ENCODE assay signal across 10 cellular contexts in the genomic region with DNA sequence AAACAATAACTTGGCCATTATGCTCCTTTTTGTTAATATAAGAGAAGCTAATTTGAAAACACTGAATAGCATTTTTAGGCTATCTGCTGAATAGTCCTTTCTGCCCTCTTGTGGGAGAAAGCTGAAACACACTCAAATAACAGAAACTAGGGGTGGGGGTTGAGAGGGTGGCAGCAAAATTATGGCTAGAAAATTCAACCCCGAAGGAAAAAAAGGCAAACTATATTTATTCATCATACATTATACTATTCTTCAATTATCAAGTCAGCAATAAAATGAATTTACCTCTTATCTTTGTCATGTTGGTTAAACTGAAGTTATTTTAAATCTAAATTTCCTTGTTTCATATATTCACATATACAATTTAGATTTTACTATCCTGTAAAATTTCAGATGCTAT.
A peak's percentile ranks its signal among the peaks of the same experiment; 100 is the strongest.
DNase-seq lines count a peak whose midpoint lies in the region; ATAC-seq, FAIRE-seq and TF ChIP-seq lines count a peak whose summit lies in the region.
"Had no signal": no experiment of that assay in that cellular context is flagged by ENCODE, and none has a peak within 500 bp of the region (broad histone marks: within the 10 kb centered on the region; RNA-seq: fewer than 3 reads in every experiment).

No MANE protein-coding gene starts in this region.

- H3K27me3 Mint-ChIP-seq in Caco-2 (ENCODE audit: insufficient read depth, unreplicated experiment) = no peaks in the 10 kb centered on the region
- no peaks in the 10 kb centered on the region for H3K27me3 Mint-ChIP-seq in activated T-cell treated with anti-CD3 and anti-CD28 coated beads, Interleukin-2, amount 50 U/mL, for 24 hours
- H3K27me3 Mint-ChIP-seq: naive thymus-derived CD8-positive, alpha-beta T cell had no signal

- no TSS peak for BruUV-seq in Caco-2 (replicated peaks; lab: Mats Ljungman, UMichigan)

- CTCF ChIA-PET in Caco-2 (lab: Charles Lee) = interaction anchor here (1.1 to 1.3 kb wide), 2 partner anchors 10 to 83 kb away, joined by 4 to 15 read pairs; no protein-coding TSS in a partner anchor

- POLR2A ChIA-PET in Caco-2 (lab: Charles Lee) = no interaction called here

- no peaks in the 10 kb centered on the region for H3K4me1 Mint-ChIP-seq in Caco-2 (ENCODE audit: low read depth, unreplicated experiment)
- peaks cover 5% of the 10 kb centered on the region for H3K4me1 Mint-ChIP-seq in activated T-cell treated with anti-CD3 and anti-CD28 coated beads, Interleukin-2, amount 50 U/mL, for 24 hours (ENCODE audit: low read depth)
- peaks cover 14% of the 10 kb centered on the region for H3K4me1 Mint-ChIP-seq in stimulated activated effector memory CD8-positive, alpha-beta T cell treated with anti-CD3 and anti-CD28 coated beads, Interleukin-12 subunit alpha, Interleukin-12 subunit beta, amount 100 ng/mL, for 72 hours

- H3K36me3 ChIP-seq in Caco-2 (ENCODE audit: control insufficient read depth, insufficient read depth, low read length) = no peaks in the 10 kb centered on the region

- H3K36me3 Mint-ChIP-seq in Caco-2 (ENCODE audit: insufficient read depth, unreplicated experiment) = peaks cover 9% of the 10 kb centered on the region
- peaks cover 10% of the 10 kb centered on the region for H3K36me3 Mint-ChIP-seq in activated T-cell treated with anti-CD3 and anti-CD28 coated beads, Interleukin-2, amount 50 U/mL, for 24 hours (ENCODE audit: low read depth)
- H3K36me3 Mint-ChIP-seq in stimulated activated effector memory CD8-positive, alpha-beta T cell treated with anti-CD3 and anti-CD28 coated beads, Interleukin-12 subunit alpha, Interleukin-12 subunit beta, amount 100 ng/mL, for 72 hours = no peaks in the 10 kb centered on the region

- intact Hi-C loops in Caco-2 (cut with micrococcal nuclease; ENCODE audit: unreplicated experiment) = loop anchor here (1.0 kb wide), 1 partner anchor 84 kb away; no protein-coding TSS in a partner anchor

- peak; percentile 79 for FAIRE-seq in H54 (lab: Jason Lieb, UNC)
- FAIRE-seq in islet of Langerhans (lab: Jason Lieb, UNC) = peak; percentile 94
- no peak for FAIRE-seq in urothelium cell line (lab: Jason Lieb, UNC)

- TF ChIP-seq POLR2A in H54 (IDR thresholded peaks at IDR 0.05; ENCODE audit: low read depth, low read length) = no peak

- peak; percentile 51 to 70 for TF ChIP-seq CTCF in Caco-2 (IDR thresholded peaks at IDR 0.05; ENCODE audit: insufficient read depth in 1 of 2, low read depth in 1 of 2, low read length in 1 of 2, severe bottlenecking in 1 of 2, unreplicated experiment in 1 of 2)

- DNase-seq in Caco-2 = peak in 1 of 2 experiments; percentile 47
- peak; percentile 8 for DNase-seq in H54 (ENCODE audit: insufficient read length, low spot score)
- DNase-seq in NCI-H2171 (lab: John Stamatoyannopoulos, UW) = peak; percentile 57
- peak; percentile 12 for DNase-seq in amniotic stem cell (lab: John Stamatoyannopoulos, UW)
- peak; percentile 46 for DNase-seq in urothelium cell line (ENCODE audit: low spot score)
- DNase-seq in activated T-cell treated with anti-CD3 and anti-CD28 coated beads, Interleukin-2, amount 50 U/mL, for 24 hours = no peak
- DNase-seq in stimulated activated effector memory CD8-positive, alpha-beta T cell treated with anti-CD3 and anti-CD28 coated beads, Interleukin-12 subunit alpha, Interleukin-12 subunit beta, amount 100 ng/mL, for 72 hours (ENCODE audit: low spot score in 2 of 2) = no peak

- no peaks in the 10 kb centered on the region for H3K9me3 Mint-ChIP-seq in Caco-2 (ENCODE audit: unreplicated experiment)
- no peaks in the 10 kb centered on the region for H3K9me3 Mint-ChIP-seq in activated T-cell treated with anti-CD3 and anti-CD28 coated beads, Interleukin-2, amount 50 U/mL, for 24 hours
- no peaks in the 10 kb centered on the region for H3K9me3 Mint-ChIP-seq in stimulated activated effector memory CD8-positive, alpha-beta T cell treated with anti-CD3 and anti-CD28 coated beads, Interleukin-12 subunit alpha, Interleukin-12 subunit beta, amount 100 ng/mL, for 72 hours
- H3K9me3 Mint-ChIP-seq: naive thymus-derived CD8-positive, alpha-beta T cell had no signal

- ATAC-seq in stimulated activated effector memory CD8-positive, alpha-beta T cell treated with anti-CD3 and anti-CD28 coated beads, Interleukin-12 subunit alpha, Interleukin-12 subunit beta, amount 100 ng/mL, for 72 hours = no peak
- ATAC-seq: naive thymus-derived CD8-positive, alpha-beta T cell had no signal

- H3K4me3 ChIP-seq in Caco-2 (ENCODE audit: low read depth, low read length) = no peak overlapping the region
- H3K4me3 ChIP-seq: SK-N-MC had no signal

- no peak overlapping the region for H3K4me3 Mint-ChIP-seq in Caco-2 (ENCODE audit: unreplicated experiment)
- H3K4me3 Mint-ChIP-seq in activated T-cell treated with anti-CD3 and anti-CD28 coated beads, Interleukin-2, amount 50 U/mL, for 24 hours = no peak overlapping the region
- no peak overlapping the region for H3K4me3 Mint-ChIP-seq in stimulated activated effector memory CD8-positive, alpha-beta T cell treated with anti-CD3 and anti-CD28 coated beads, Interleukin-12 subunit alpha, Interleukin-12 subunit beta, amount 100 ng/mL, for 72 hours
- H3K4me3 Mint-ChIP-seq: naive thymus-derived CD8-positive, alpha-beta T cell had no signal

- no peak overlapping the region for H3K27ac Mint-ChIP-seq in Caco-2 (ENCODE audit: unreplicated experiment)
- H3K27ac Mint-ChIP-seq in activated T-cell treated with anti-CD3 and anti-CD28 coated beads, Interleukin-2, amount 50 U/mL, for 24 hours = no peak overlapping the region
- H3K27ac Mint-ChIP-seq in stimulated activated effector memory CD8-positive, alpha-beta T cell treated with anti-CD3 and anti-CD28 coated beads, Interleukin-12 subunit alpha, Interleukin-12 subunit beta, amount 100 ng/mL, for 72 hours = no peak overlapping the region
- H3K27ac Mint-ChIP-seq: naive thymus-derived CD8-positive, alpha-beta T cell had no signal

- no peaks in the 10 kb centered on the region for H3K4me1 ChIP-seq in Caco-2

- no peaks in the 10 kb centered on the region for H3K27me3 ChIP-seq in Caco-2 (replicated peaks; ENCODE audit: control insufficient read depth, insufficient read depth, low read length)

- no peaks in the 10 kb centered on the region for H3K9me3 ChIP-seq in Caco-2

Comparison
In these comparisons a context has a peak if more than half of its experiments do, and no peak if none do; other contexts are left out.
1. DNase-seq: peak in H54 (single experiment), NCI-H2171 (single experiment), amniotic stem cell (single experiment) and urothelium cell line (single experiment); none in activated T-cell treated with anti-CD3 and anti-CD28 coated beads, Interleukin-2, amount 50 U/mL, for 24 hours (single experiment) and stimulated activated effector memory CD8-positive, alpha-beta T cell treated with anti-CD3 and anti-CD28 coated beads, Interleukin-12 subunit alpha, Interleukin-12 subunit beta, amount 100 ng/mL, for 72 hours (0 of 2).